Comparison of ENCODE assay signal across 16 cellular contexts in the genomic region with DNA sequence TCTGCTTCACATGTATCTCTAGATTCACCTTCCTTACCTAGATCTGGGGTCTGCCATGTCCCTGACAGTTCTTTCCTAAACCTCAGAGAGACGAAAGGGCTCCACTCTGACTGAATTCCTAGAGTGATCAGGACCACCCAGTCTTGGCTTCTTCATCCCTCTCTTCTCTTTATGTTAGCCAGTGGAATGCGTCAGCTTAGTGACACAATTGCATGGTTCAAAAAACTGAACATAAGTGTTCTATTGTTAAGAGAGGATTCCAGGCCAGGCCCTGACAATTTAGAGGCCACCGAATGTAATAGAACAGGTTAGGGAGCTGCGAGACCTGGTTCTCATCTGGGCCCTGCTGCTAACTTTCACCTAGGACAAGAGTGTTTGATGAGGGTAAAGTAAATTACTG. TPM values are rescaled to one million over a fixed set of nuclear protein-coding genes. Genes with fewer than 3 reads are reported as not detected.
DNase-seq lines count a peak whose midpoint lies in the region; TF ChIP-seq lines count a peak whose summit lies in the region.
"Had no signal": no experiment of that assay in that cellular context is flagged by ENCODE, and none has a peak within 500 bp of the region (broad histone marks: within the 10 kb centered on the region; RNA-seq: fewer than 3 reads in every experiment).

No MANE protein-coding gene starts in this region.

- no peaks in the 10 kb centered on the region for H4K20me1 ChIP-seq in DOHH2 (ENCODE audit: control insufficient read depth, insufficient read depth, low read depth, low read length)

- H3K79me2 ChIP-seq in DOHH2 (ENCODE audit: control insufficient read depth, low read length) = peaks cover 57% of the 10 kb centered on the region

- H3K36me3 ChIP-seq in DOHH2 (ENCODE audit: control insufficient read depth, low read length) (peaks cover 41% of the 10 kb centered on the region), SJCRH30 (no peaks in the 10 kb centered on the region), Peyer's patch (no peaks in the 10 kb centered on the region)

- H3K9me3 ChIP-seq in DOHH2 (ENCODE audit: control insufficient read depth, insufficient read depth, low read length) (no peaks in the 10 kb centered on the region), SJCRH30 (replicated peaks) (no peaks in the 10 kb centered on the region), Peyer's patch (no peaks in the 10 kb centered on the region)

- H3K27me3 ChIP-seq in DOHH2 (ENCODE audit: control insufficient read depth, low read length) (no peaks in the 10 kb centered on the region), SJCRH30 (no peaks in the 10 kb centered on the region), Peyer's patch (no peaks in the 10 kb centered on the region)

- no peak for TF ChIP-seq POLR2A in Peyer's patch (IDR thresholded peaks at IDR 0.05)

- no peaks in the 10 kb centered on the region for H3K27me3 Mint-ChIP-seq in chondrocyte (ENCODE audit: low read depth)
- no peaks in the 10 kb centered on the region for H3K27me3 Mint-ChIP-seq in neural crest cell (ENCODE audit: low read depth)

- no peaks in the 10 kb centered on the region for H3K9me2 ChIP-seq in DOHH2 (replicated peaks; ENCODE audit: control insufficient read depth, low read length)

- peaks cover 32% of the 10 kb centered on the region for H3F3A ChIP-seq in DOHH2 (ENCODE audit: control insufficient read depth, insufficient read depth)

- peaks cover 38% of the 10 kb centered on the region for H3K4me1 Mint-ChIP-seq in chondrocyte (ENCODE audit: low read depth)
- H3K4me1 Mint-ChIP-seq in neural crest cell = peaks cover 50% of the 10 kb centered on the region

- H3K36me3 Mint-ChIP-seq in chondrocyte (ENCODE audit: low read depth) (peaks cover 2% of the 10 kb centered on the region), neural crest cell (ENCODE audit: low read depth) (no peaks in the 10 kb centered on the region)

- TF ChIP-seq CTCF in DOHH2 (IDR thresholded peaks at IDR 0.05; ENCODE audit: low read depth, low read length, poor library complexity, severe bottlenecking) = no peak
- no peak for TF ChIP-seq CTCF in chondrocyte (IDR thresholded peaks at IDR 0.05)
- TF ChIP-seq CTCF in neural crest cell (conservative IDR thresholded peaks at IDR 0.05) = no peak
- TF ChIP-seq CTCF in Peyer's patch (IDR thresholded peaks at IDR 0.05) = no peak

- H3K27ac Mint-ChIP-seq in chondrocyte (ENCODE audit: unreplicated experiment) (peak overlapping the region; percentile 73), neural crest cell (ENCODE audit: unreplicated experiment) (no peak overlapping the region)

- H3K4me3 ChIP-seq in DOHH2 (ENCODE audit: low read length) = no peak overlapping the region
- H3K4me3 ChIP-seq in SJCRH30 = no peak overlapping the region
- no peak overlapping the region for H3K4me3 ChIP-seq in Peyer's patch
- H3K4me3 ChIP-seq: GM23248, K562, PC-9 had no signal

- no peak overlapping the region for H3K4me2 ChIP-seq in DOHH2 (ENCODE audit: low read length)
- H3K4me2 ChIP-seq: PC-9 had no signal

- no peaks in the 10 kb centered on the region for H3K9me3 Mint-ChIP-seq in chondrocyte (ENCODE audit: low read depth)
- no peaks in the 10 kb centered on the region for H3K9me3 Mint-ChIP-seq in neural crest cell

- H3K4me1 ChIP-seq in DOHH2 (ENCODE audit: control insufficient read depth, low read length) (peaks cover 65% of the 10 kb centered on the region), SJCRH30 (peaks cover 28% of the 10 kb centered on the region), Peyer's patch (peaks cover 0 to 9% (median 2%) of the 10 kb centered on the region in 4 donors)

- H3K27ac ChIP-seq in DOHH2 (ENCODE audit: low read depth, low read length) (peak overlapping the region; percentile 94), SJCRH30 (peak overlapping the region; percentile 75), Peyer's patch (no peak overlapping the region)
- H3K27ac ChIP-seq: GM23248, PC-9 had no signal

- DNase-seq in SJCRH30 = peak; percentile 38 to 63
- no peak for DNase-seq in chondrocyte (ENCODE audit: low spot score)
- no peak for DNase-seq in neural crest cell (ENCODE audit: low read depth, low spot score)
- no peak for DNase-seq in Peyer's patch
- DNase-seq in putamen (ENCODE audit: low spot score) = no peak
- no peak for DNase-seq in HuH-7 (ENCODE audit: low spot score)
- DNase-seq in stimulated activated CD4-positive, alpha-beta T cell treated with anti-CD3 and anti-CD28 coated beads, Interleukin-4, amount 100 ng/mL, for 24 hours = no peak
- DNase-seq: C1 segment of cervical spinal cord, DMS 273 treated with DMSO at 0.1 percent for 48 hours, GM23248, NCI-H1092 treated with DMSO at 0.1 percent for 48 hours, NCI-H1694 treated with DMSO at 0.1 percent for 48 hours, NCI-H69, PC-9 had no signal

- H3K4me3 Mint-ChIP-seq in chondrocyte (ENCODE audit: unreplicated experiment) = no peak overlapping the region
- peak overlapping the region; percentile 98 for H3K4me3 Mint-ChIP-seq in neural crest cell

RNA-seq across cellular contexts. Expression of gene PRELID3A, which starts 10.0 kb away (rescaled TPM):
- total RNA-seq in SJCRH30 (2014; rRNA removed; shearing (Covaris generic)) = 1.4 and 2.1 TPM in 2 replicates
- total RNA-seq in chondrocyte = 12.0 to 16.3 TPM (median 14.4 TPM) in 3 replicates
- total RNA-seq in neural crest cell = 21.6 and 32.5 TPM in 2 replicates
- under 1 TPM in 1 of 4 donors, not detected in 3; 0.70 TPM for total RNA-seq in Peyer's patch

RNA-seq across cellular contexts. Expression of gene AFG3L2, which starts 40.7 kb away (rescaled TPM):
- 41.0 and 42.3 TPM in 2 replicates for total RNA-seq in SJCRH30 (2014; rRNA removed; shearing (Covaris generic))
- 36.2 to 38.5 TPM (median 37.0 TPM) in 3 replicates for total RNA-seq in chondrocyte
- 55.3 and 56.4 TPM in 2 replicates for total RNA-seq in neural crest cell
- total RNA-seq in Peyer's patch = 100 to 1,000 TPM in 2 of 4 donors, 10 to 100 TPM in 2; 47.9 to 111 (median 94.8) TPM

Comparison
In these comparisons a context has a peak if more than half of its experiments do, and no peak if none do; other contexts are left out.
1. H3K27ac ChIP-seq: peak in DOHH2 (single experiment) and SJCRH30 (single experiment); none in Peyer's patch (0 of 4).
2. DNase-seq: peak in SJCRH30 (2 of 2); none in chondrocyte (single experiment), neural crest cell (single experiment), Peyer's patch (0 of 3), putamen (single experiment), HuH-7 (single experiment) and stimulated activated CD4-positive, alpha-beta T cell treated with anti-CD3 and anti-CD28 coated beads, Interleukin-4, amount 100 ng/mL, for 24 hours (single experiment).